Comparison of ENCODE assay signal across 8 cellular contexts in the genomic region with DNA sequence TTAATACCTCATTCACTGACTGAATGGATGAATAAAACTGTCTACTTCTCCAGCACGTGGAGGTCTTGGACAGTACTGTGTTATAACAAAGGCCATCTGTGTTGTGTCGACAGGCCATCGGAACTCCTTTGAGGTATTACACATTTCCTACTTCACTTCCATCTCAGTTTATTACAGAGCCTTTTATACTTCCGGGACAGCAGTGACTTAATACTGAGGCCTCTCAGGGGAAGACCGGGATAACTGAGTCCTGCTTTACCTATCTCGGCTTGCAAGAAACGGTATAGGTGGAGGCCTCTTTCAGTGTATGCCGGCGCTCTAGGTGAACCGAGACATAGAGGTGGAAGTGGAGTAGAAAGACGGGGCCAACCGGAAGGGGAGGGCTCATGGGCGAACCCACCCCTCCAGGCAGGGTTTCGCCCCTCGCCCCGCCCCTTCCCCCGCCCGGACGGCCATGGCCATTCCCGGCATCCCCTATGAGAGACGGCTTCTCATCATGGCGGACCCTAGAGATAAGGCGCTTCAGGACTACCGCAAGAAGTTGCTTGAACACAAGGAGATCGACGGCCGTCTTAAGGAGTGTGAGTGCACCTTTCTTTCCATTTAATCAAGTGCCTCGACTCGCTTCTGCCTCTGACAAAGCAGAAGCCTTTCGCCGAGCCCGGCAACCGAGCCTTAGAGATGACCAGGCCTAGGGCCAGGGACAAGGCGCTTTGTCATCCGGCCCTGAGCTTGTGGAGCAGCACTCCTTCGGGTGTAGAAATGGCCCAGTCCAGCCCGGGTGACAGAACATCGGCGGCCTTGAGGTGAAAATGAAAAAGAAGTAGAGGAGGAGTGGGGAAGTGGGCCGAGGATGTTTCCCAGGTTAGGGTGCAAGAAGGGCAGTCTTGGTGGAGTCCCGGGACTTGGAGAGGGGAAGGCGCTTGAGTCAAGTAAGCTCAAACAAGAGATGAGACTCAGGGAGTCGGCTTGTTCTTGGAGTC.
DNase-seq lines count a peak whose midpoint lies in the region; ATAC-seq lines count a peak whose summit lies in the region.

TSS of gene PSMC6 (plus strand) at position 477 of the 983 bp plus-strand sequence. CDS start at position 497, 20 bp downstream.

- peak within 1 kb of the TSS; percentile 77 to 96 (median 85) for H3K4me2 ChIP-seq in BLaER1 treated with 17β-estradiol and CSF1 and Interleukin-3, amounts not matched to agents 10 nM and 100 nM

- no peaks in the 10 kb centered on the region for H3K27me3 ChIP-seq in BLaER1 treated with 17β-estradiol and CSF1 and Interleukin-3, amounts not matched to agents 10 nM and 100 nM

- H3K36me3 ChIP-seq in BLaER1 treated with 17β-estradiol and CSF1 and Interleukin-3, amounts not matched to agents 10 nM and 100 nM, result peaks cover 35 to 40% (median 38%) of the 10 kb centered on the region in 11 experiments

- no peaks in the 10 kb centered on the region for H3K9me3 ChIP-seq in BLaER1 treated with 17β-estradiol and CSF1 and Interleukin-3, amounts not matched to agents 10 nM and 100 nM (replicated peaks in 1 of 11)

- H3K9ac ChIP-seq in BLaER1 treated with 17β-estradiol and CSF1 and Interleukin-3, amounts not matched to agents 10 nM and 100 nM, result peak within 1 kb of the TSS; percentile 87 to 98 (median 93)

- H4K20me1 ChIP-seq in BLaER1 treated with 17β-estradiol and CSF1 and Interleukin-3, amounts not matched to agents 10 nM and 100 nM, result peaks cover 0 to 48% (median 20%) of the 10 kb centered on the region in 11 experiments; a peak in 16 of 22 replicates

- peak within 1 kb of the TSS; percentile 87 to 96 (median 92) for H3K27ac ChIP-seq in BLaER1 treated with 17β-estradiol and CSF1 and Interleukin-3, amounts not matched to agents 10 nM and 100 nM
- peak within 1 kb of the TSS; percentile 93 for H3K27ac ChIP-seq in cingulate gyrus (ENCODE audit: low read depth, low read length)

- ATAC-seq in GM19328 (IDR thresholded peaks at IDR 0.05; ENCODE audit: unreplicated experiment) (peak; percentile 96), HG03469 (IDR thresholded peaks at IDR 0.05; ENCODE audit: unreplicated experiment) (peak; percentile 89)

- DNase-seq in NCI-H526 (lab: John Stamatoyannopoulos, UW) (peak; percentile 86 to 96), left kidney (ENCODE audit: low read depth, low spot score) (peak; percentile 98)
- DNase-seq in activated CD4-positive, alpha-beta T cell treated with anti-CD3 and anti-CD28 coated beads for 48 hours, result peak; percentile 96
- DNase-seq in stimulated activated CD4-positive, alpha-beta T cell treated with anti-CD3 and anti-CD28 coated beads, Interleukin-2, amount 100 ng/mL, for 24 hours, result peak; percentile 97

- peak within 1 kb of the TSS; percentile 77 to 100 (median 92) for H3K4me3 ChIP-seq in BLaER1 treated with 17β-estradiol and CSF1 and Interleukin-3, amounts not matched to agents 10 nM and 100 nM

- peaks cover 19 to 59% (median 28%) of the 10 kb centered on the region in 10 experiments for H3K4me1 ChIP-seq in BLaER1 treated with 17β-estradiol and CSF1 and Interleukin-3, amounts not matched to agents 10 nM and 100 nM

Comparison
In these comparisons a context has a peak if more than half of its experiments do, and no peak if none do; other contexts are left out.
1. Peak in every context shown above with its lines: DNase-seq, ATAC-seq, H3K4me3 ChIP-seq and H3K27ac ChIP-seq.